In the genomic region with DNA sequence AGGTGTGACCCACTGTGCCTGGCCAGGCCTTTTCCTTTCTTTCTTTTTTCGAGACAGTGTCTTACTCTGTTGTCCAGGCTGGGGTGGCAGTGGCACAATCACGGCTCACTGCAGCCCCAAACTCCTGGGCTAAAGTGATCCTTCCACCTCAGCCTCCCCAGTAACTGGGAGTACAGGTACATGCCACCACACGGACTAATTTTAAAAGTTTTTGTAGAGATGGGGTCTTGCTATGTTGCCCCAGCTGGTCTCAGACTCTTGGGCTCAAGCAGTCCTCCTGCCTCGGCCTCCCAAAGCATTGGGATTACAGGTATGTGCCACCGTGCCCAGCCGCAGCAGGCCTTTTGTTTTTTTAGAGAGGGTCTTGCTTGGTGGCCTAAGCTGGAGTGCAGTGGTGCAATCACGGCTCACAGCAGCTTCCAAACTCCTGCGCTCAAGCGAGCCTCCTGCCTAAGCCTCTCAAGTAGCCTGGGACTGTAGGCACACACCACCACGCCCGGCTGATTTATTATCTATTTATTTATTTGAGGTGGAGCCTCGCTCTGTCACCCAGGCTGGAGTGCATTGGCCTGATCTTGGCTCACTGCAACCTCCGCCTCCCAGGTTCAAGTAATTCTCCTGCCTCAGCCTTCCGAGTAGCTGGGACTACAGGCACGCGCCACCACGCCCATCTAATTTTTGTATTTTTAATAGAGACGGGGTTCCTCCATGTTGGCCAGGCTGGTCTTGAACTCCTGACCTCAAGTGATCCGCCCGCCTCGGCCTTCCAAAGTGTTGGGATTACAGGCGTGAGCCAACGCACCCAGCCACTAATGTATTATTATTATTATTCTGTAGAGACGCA, we compare ENCODE assay signal across 8 cellular contexts. TPM values are rescaled to one million over a fixed set of nuclear protein-coding genes. Genes with fewer than 3 reads are reported as not detected.
DNase-seq lines count a peak whose midpoint lies in the region; TF ChIP-seq lines count a peak whose summit lies in the region.
"Not testable (repeated sequence)": the region's sequence is repeated elsewhere in the genome, so short reads cannot be mapped to it uniquely, and the experiment has no call there.

No MANE protein-coding gene starts in this region.

- peak overlapping the region; percentile 100 for H2AFZ ChIP-seq in neural cell (ENCODE audit: low read depth, low read length)

- H3K4me3 ChIP-seq in BLaER1 (peak overlapping the region; percentile 80), HUES48 (ENCODE audit: low read depth, low read length) (peak overlapping the region; percentile 82), SJSA1 (peak overlapping the region; percentile 75), endodermal cell (ENCODE audit: low read length) (peak overlapping the region; percentile 97), neural cell (ENCODE audit: low read length) (peak overlapping the region; percentile 97), stomach smooth muscle (ENCODE audit: low read length in 2 of 2) (peak overlapping the region; percentile 72 to 97)

- not testable (repeated sequence) for H3K9me2 ChIP-seq in neural cell (ENCODE audit: insufficient read depth, low read length)

- not testable (repeated sequence) for H3K27me3 ChIP-seq in BLaER1; HUES48 (ENCODE audit: control insufficient read depth, insufficient read depth, low read length); SJSA1 (replicated peaks); endodermal cell (ENCODE audit: control insufficient read depth, insufficient read depth, low read length, poor library complexity, severe bottlenecking); neural cell (ENCODE audit: insufficient read depth, low read depth, low read length); stomach smooth muscle (ENCODE audit: control insufficient read depth in 1 of 2, insufficient read depth in 2 of 2, low read length in 2 of 2)

- H3F3A ChIP-seq in neural cell (ENCODE audit: insufficient read depth, low read length, poor library complexity, severe bottlenecking) = not testable (repeated sequence)

- peak overlapping the region; percentile 97 for H3K4me2 ChIP-seq in BLaER1
- peak overlapping the region; percentile 13 for H3K4me2 ChIP-seq in neural cell (ENCODE audit: low read length)

- H3K27ac Mint-ChIP-seq in activated naive CD8-positive, alpha-beta T cell treated with anti-CD3 and anti-CD28 coated beads for 36 hours = peak overlapping the region; percentile 90
- H3K27ac Mint-ChIP-seq in endodermal cell (peak overlapping the region; percentile 97), immature natural killer cell (peak overlapping the region; percentile 86 to 98 (median 94))

- TF ChIP-seq RAD21 in neural cell (conservative IDR thresholded peaks at IDR 0.05) = not testable (repeated sequence)

- peaks cover 14% of the 10 kb centered on the region for H3K79me2 ChIP-seq in neural cell (replicated peaks; ENCODE audit: insufficient read depth, low read length)

- not testable (repeated sequence) for H3K9me3 Mint-ChIP-seq in activated naive CD8-positive, alpha-beta T cell treated with anti-CD3 and anti-CD28 coated beads for 36 hours; endodermal cell; immature natural killer cell

- peak overlapping the region; percentile 97 for H3K4me3 Mint-ChIP-seq in activated naive CD8-positive, alpha-beta T cell treated with anti-CD3 and anti-CD28 coated beads for 36 hours
- H3K4me3 Mint-ChIP-seq in endodermal cell (peak overlapping the region; percentile 93), immature natural killer cell (peak overlapping the region; percentile 93 to 96 (median 96))

- H3K27ac ChIP-seq in BLaER1 (peak overlapping the region; percentile 98; the same call in 1 of the 2 replicates), HUES48 (ENCODE audit: low read depth, low read length) (peak overlapping the region; percentile 99), neural cell (ENCODE audit: low read length) (peak overlapping the region; percentile 81), stomach smooth muscle (ENCODE audit: low read length) (peak overlapping the region; percentile 98)
- not testable (repeated sequence) for H3K27ac ChIP-seq in SJSA1; endodermal cell (ENCODE audit: low read depth, low read length)

- H4K20me1 ChIP-seq in BLaER1; neural cell (ENCODE audit: insufficient read depth): not testable (repeated sequence)

- H3K36me3 ChIP-seq in BLaER1 (peaks cover 19% of the 10 kb centered on the region), HUES48 (ENCODE audit: control insufficient read depth, insufficient read depth, low read length) (peaks cover 21% of the 10 kb centered on the region), SJSA1 (peaks cover 26% of the 10 kb centered on the region), endodermal cell (ENCODE audit: control insufficient read depth, insufficient read depth, low read length) (peaks cover 23% of the 10 kb centered on the region), stomach smooth muscle (ENCODE audit: control insufficient read depth in 2 of 2, insufficient read depth in 2 of 2, low read length in 2 of 2) (peaks cover 9 to 12% of the 10 kb centered on the region in 2 donors)
- H3K36me3 ChIP-seq in neural cell (ENCODE audit: insufficient read depth, low read length) = not testable (repeated sequence)

- H3K9ac ChIP-seq in BLaER1 = peak overlapping the region; percentile 96
- H3K9ac ChIP-seq in HUES48 (ENCODE audit: low read depth, low read length) = not testable (repeated sequence)
- peak overlapping the region; percentile 85 for H3K9ac ChIP-seq in endodermal cell (ENCODE audit: extremely low read depth, low read length, poor library complexity, severe bottlenecking)
- H3K9ac ChIP-seq in neural cell (ENCODE audit: low read length) = peak overlapping the region; percentile 87
- H3K9ac ChIP-seq in stomach smooth muscle (ENCODE audit: low read length in 2 of 2) = peak overlapping the region; percentile 90 to 93

- not testable (repeated sequence) for TF ChIP-seq EP300 in neural cell (conservative IDR thresholded peaks at IDR 0.05; ENCODE audit: poor library complexity, severe bottlenecking)

- not testable (repeated sequence) for H3K4me1 Mint-ChIP-seq in activated naive CD8-positive, alpha-beta T cell treated with anti-CD3 and anti-CD28 coated beads for 36 hours
- H3K4me1 Mint-ChIP-seq in endodermal cell (peaks cover 26% of the 10 kb centered on the region), immature natural killer cell (peaks cover 27 to 33% of the 10 kb centered on the region in 2 donors)

- not testable (repeated sequence) for H3K27me3 Mint-ChIP-seq in activated naive CD8-positive, alpha-beta T cell treated with anti-CD3 and anti-CD28 coated beads for 36 hours; endodermal cell (ENCODE audit: insufficient read depth); immature natural killer cell (ENCODE audit: low read depth in 3 of 3)

- H3K4me1 ChIP-seq in BLaER1 (peaks cover 24% of the 10 kb centered on the region), HUES48 (ENCODE audit: control insufficient read depth, insufficient read depth, low read length) (peaks cover 12% of the 10 kb centered on the region), SJSA1 (replicated peaks) (peaks cover 14% of the 10 kb centered on the region), stomach smooth muscle (ENCODE audit: control insufficient read depth, insufficient read depth, low read length) (peaks cover 38% of the 10 kb centered on the region)
- not testable (repeated sequence) for H3K4me1 ChIP-seq in endodermal cell (ENCODE audit: control insufficient read depth, insufficient read depth, low read length)

- peaks cover 18% of the 10 kb centered on the region for H3K36me3 Mint-ChIP-seq in activated naive CD8-positive, alpha-beta T cell treated with anti-CD3 and anti-CD28 coated beads for 36 hours
- peaks cover 22% of the 10 kb centered on the region for H3K36me3 Mint-ChIP-seq in endodermal cell (ENCODE audit: low read depth)
- not testable (repeated sequence) for H3K36me3 Mint-ChIP-seq in immature natural killer cell

- WGBS in endodermal cell (ENCODE audit: insufficient coverage in 1 of 2, insufficient read length in 1 of 2), 2 experiments = 80 to 96% methylated on average over 13 to 24 of the region's 24 CpGs

- not testable (repeated sequence) for H3K9me3 ChIP-seq in BLaER1; HUES48 (ENCODE audit: control insufficient read depth, insufficient read depth, low read length); SJSA1 (replicated peaks); endodermal cell (ENCODE audit: control insufficient read depth, low read length); neural cell (ENCODE audit: low read length); stomach smooth muscle (ENCODE audit: control insufficient read depth in 2 of 2, low read length in 2 of 2)

- DNase-seq in SJSA1 (ENCODE audit: low read depth in 1 of 2, low spot score in 2 of 2); activated naive CD8-positive, alpha-beta T cell treated with anti-CD3 and anti-CD28 coated beads for 36 hours; endodermal cell; immature natural killer cell: not testable (repeated sequence)

- not testable (repeated sequence) for TF ChIP-seq CTCF in endodermal cell (conservative IDR thresholded peaks at IDR 0.05); neural cell (IDR thresholded peaks at IDR 0.05; ENCODE audit: poor library complexity, severe bottlenecking)

RNA-seq across cellular contexts. Expression of a gene that starts 1.0 kb away (rescaled TPM):
- 394 and 455 TPM in 2 replicates for total RNA-seq in SJSA1 (2014; rRNA removed; shearing (Covaris generic))
- total RNA-seq in activated naive CD8-positive, alpha-beta T cell treated with anti-CD3 and anti-CD28 coated beads for 36 hours = 100 to 1,000 TPM in 1 of 2 experiments, 10 to 100 TPM in 1; 99.1 to 107 TPM
- total RNA-seq in endodermal cell = 100 to 1,000 TPM; 404 to 410 TPM
- polyA plus RNA-seq in endodermal cell (2013, experiment 1 of 2) = 190 TPM
- polyA plus RNA-seq in endodermal cell (2013, experiment 2 of 2) = 182 TPM
- polyA plus RNA-seq in immature natural killer cell (100 to 1,000 TPM; 294 to 618 (median 368) TPM), neural cell (811 and 902 TPM in 2 replicates)
- 227 and 240 TPM in 2 replicates for polyA minus RNA-seq in neural cell

RNA-seq across cellular contexts. Expression of a gene that starts 26.9 kb away (rescaled TPM):
- not detected in 2 replicates for total RNA-seq in SJSA1 (2014; rRNA removed; shearing (Covaris generic))
- total RNA-seq in activated naive CD8-positive, alpha-beta T cell treated with anti-CD3 and anti-CD28 coated beads for 36 hours = not detected
- total RNA-seq in endodermal cell = not detected
- polyA plus RNA-seq in endodermal cell (2013, experiment 1 of 2) = not detected
- polyA plus RNA-seq in endodermal cell (2013, experiment 2 of 2) = not detected
- polyA plus RNA-seq in immature natural killer cell (not detected), neural cell (not detected in 2 replicates)
- polyA minus RNA-seq in neural cell = not detected in 2 replicates

RNA-seq across cellular contexts. Expression of a gene that starts 32.1 kb away (rescaled TPM):
- 48.9 and 54.0 TPM in 2 replicates for total RNA-seq in SJSA1 (2014; rRNA removed; shearing (Covaris generic))
- total RNA-seq in activated naive CD8-positive, alpha-beta T cell treated with anti-CD3 and anti-CD28 coated beads for 36 hours = 100 to 1,000 TPM; 248 to 249 TPM
- 100 to 1,000 TPM; 190 to 258 TPM for total RNA-seq in endodermal cell
- 259 TPM for polyA plus RNA-seq in endodermal cell (2013, experiment 1 of 2)
- 234 TPM for polyA plus RNA-seq in endodermal cell (2013, experiment 2 of 2)
- polyA plus RNA-seq in immature natural killer cell (100 to 1,000 TPM in 2 of 3 donors, 10 to 100 TPM in 1; 72.0 to 234 (median 101) TPM), neural cell (65.0 and 87.0 TPM in 2 replicates)
- 61.8 and 147 TPM in 2 replicates for polyA minus RNA-seq in neural cell

RNA-seq across cellular contexts. Expression of a gene that starts 44.3 kb away (rescaled TPM):
- not detected in 2 replicates for total RNA-seq in SJSA1 (2014; rRNA removed; shearing (Covaris generic))
- total RNA-seq in activated naive CD8-positive, alpha-beta T cell treated with anti-CD3 and anti-CD28 coated beads for 36 hours = not detected
- total RNA-seq in endodermal cell = under 1 TPM; 0.44 to 0.66 TPM
- polyA plus RNA-seq in endodermal cell (2013, experiment 1 of 2) = 0.68 TPM
- polyA plus RNA-seq in endodermal cell (2013, experiment 2 of 2) = 0.33 TPM
- polyA plus RNA-seq in immature natural killer cell = not detected
- polyA plus RNA-seq in neural cell = not detected in 2 replicates
- not detected in 2 replicates for polyA minus RNA-seq in neural cell
